ENCODE assay signal across 8 cellular contexts in the genomic region with DNA sequence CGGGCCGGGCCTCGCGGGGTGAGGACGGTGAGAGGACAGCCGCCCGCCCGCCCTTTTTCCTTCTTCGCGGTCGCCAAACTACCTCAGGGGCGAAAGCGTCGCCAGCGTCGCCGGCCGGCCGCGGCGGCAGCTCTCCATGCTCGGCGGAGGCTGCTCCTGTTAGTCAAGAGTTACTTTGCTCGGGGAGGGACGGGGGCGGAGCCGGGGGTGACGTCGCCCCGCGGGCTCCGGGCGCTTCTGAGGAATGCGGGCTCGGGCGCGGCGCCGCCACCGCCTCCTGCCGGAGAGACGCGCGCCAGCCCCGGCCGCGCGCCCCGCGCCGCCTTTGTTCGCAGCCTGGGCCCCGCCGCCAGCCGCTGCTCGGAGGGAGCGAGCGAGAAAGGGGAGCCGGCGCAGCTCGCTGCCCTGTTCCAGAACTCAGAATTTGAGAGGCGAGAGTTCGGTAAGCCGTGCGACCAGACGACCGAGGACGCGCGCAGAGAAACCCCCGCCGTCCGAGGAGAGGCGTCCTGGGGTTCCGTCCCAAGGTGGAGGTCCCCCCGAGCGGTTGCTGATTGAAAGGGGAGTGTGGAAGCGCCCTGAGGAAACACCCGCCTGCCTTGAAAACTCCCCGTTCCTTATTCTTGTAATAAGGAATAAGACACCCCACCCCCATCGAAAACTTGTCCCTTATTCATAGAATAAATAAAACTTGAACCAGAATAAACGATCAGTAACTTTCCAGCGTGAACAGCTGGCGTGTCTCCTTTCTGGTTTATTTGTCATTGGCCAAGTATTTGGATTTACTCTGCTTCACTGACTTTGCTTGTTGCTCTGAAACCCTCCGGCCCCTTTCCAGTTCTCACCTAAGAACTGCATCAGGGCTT. TPM values are rescaled to one million over a fixed set of nuclear protein-coding genes. Genes with fewer than 3 reads are reported as not detected.
A peak's percentile ranks its signal among the peaks of the same experiment; 100 is the strongest.
DNase-seq lines count a peak whose midpoint lies in the region; ATAC-seq and TF ChIP-seq lines count a peak whose summit lies in the region.

A gene (minus strand): TSS at position 164 of the 866 bp plus-strand sequence. CDS start 241 bp downstream, outside the sequence.

- H3K27ac ChIP-seq in HUES64 (ENCODE audit: low read depth, low read length) (peak within 1 kb of the TSS; percentile 94), SK-N-MC (peak within 1 kb of the TSS; percentile 87), ovary (peak within 1 kb of the TSS; percentile 94 to 95), thoracic aorta (peak within 1 kb of the TSS; percentile 92 to 95)

- TF ChIP-seq POLR2A in ovary (IDR thresholded peaks at IDR 0.05), result peak; percentile 92

- no peaks in the 10 kb centered on the region for H3K36me3 ChIP-seq in HUES64 (ENCODE audit: insufficient read depth, low read length)
- no peaks in the 10 kb centered on the region for H3K36me3 ChIP-seq in SK-N-MC (ENCODE audit: insufficient read depth, low read length)
- no peaks in the 10 kb centered on the region for H3K36me3 ChIP-seq in ovary
- H3K36me3 ChIP-seq in thoracic aorta, result no peaks in the 10 kb centered on the region

- H3K27me3 ChIP-seq in HUES64 (ENCODE audit: insufficient read depth, low read length) (no peaks in the 10 kb centered on the region), ovary (no peaks in the 10 kb centered on the region), thoracic aorta (replicated peaks; ENCODE audit: insufficient read depth) (no peaks in the 10 kb centered on the region)

- H3K4me1 ChIP-seq in HUES64 (ENCODE audit: insufficient read depth, low read length) (peaks cover 26% of the 10 kb centered on the region), ovary (ENCODE audit: insufficient read depth) (peaks cover 2% of the 10 kb centered on the region), thoracic aorta (ENCODE audit: control insufficient read depth in 1 of 2, low read depth in 2 of 2) (peaks cover 11 to 39% of the 10 kb centered on the region in 2 donors)

- no peaks in the 10 kb centered on the region for H3K9me3 ChIP-seq in HUES64 (ENCODE audit: insufficient read depth, low read depth, low read length)
- H3K9me3 ChIP-seq in SK-N-MC (ENCODE audit: low read depth, low read length), result no peaks in the 10 kb centered on the region
- H3K9me3 ChIP-seq in ovary, result no peaks in the 10 kb centered on the region
- no peaks in the 10 kb centered on the region for H3K9me3 ChIP-seq in thoracic aorta

- peak within 1 kb of the TSS; percentile 98 for H3K9ac ChIP-seq in HUES64 (ENCODE audit: low read depth, low read length)
- peak within 1 kb of the TSS; percentile 96 for H3K9ac ChIP-seq in SK-N-MC (ENCODE audit: insufficient read length)

- H3K4me3 ChIP-seq in HUES64 (ENCODE audit: low read length), result peak within 1 kb of the TSS; percentile 95
- peak within 1 kb of the TSS; percentile 94 for H3K4me3 ChIP-seq in SK-N-MC
- H3K4me3 ChIP-seq in ovary, result peak within 1 kb of the TSS; percentile 75
- peak within 1 kb of the TSS; percentile 88 for H3K4me3 ChIP-seq in thoracic aorta

- DNase-seq in DMS53 (lab: John Stamatoyannopoulos, UW), result peak; percentile 94
- DNase-seq in SK-N-MC (ENCODE audit: low read depth, low spot score), result no peak
- peak; percentile 90 for DNase-seq in activated naive CD8-positive, alpha-beta T cell treated with anti-CD3 and anti-CD28 coated beads, Interleukin-2, amount 50 U/mL, for 16 hours (ENCODE audit: low read depth, low spot score)
- peak; percentile 94 for DNase-seq in Right ventricle myocardium inferior (ENCODE audit: missing footprints)
- DNase-seq in ovary, result peak; percentile 92 to 96 (median 94)
- peak; percentile 52 for DNase-seq in thoracic aorta (ENCODE audit: low spot score)

- WGBS in HUES64, result under 1% methylated on average over 85 of the region's 85 CpGs
- WGBS in ovary, 3 donors, result 0 to 1% (median 1%) methylated on average over 51 to 85 of the region's 85 CpGs

- ATAC-seq in GM21447 (IDR thresholded peaks at IDR 0.05; ENCODE audit: unreplicated experiment) (peak; percentile 83), Right ventricle myocardium inferior (peak; percentile 96), thoracic aorta (ENCODE audit: insufficient number of reproducible peaks, low FRiP score, low read depth) (peak; percentile 86)

- peak; percentile 41 to 92 (median 90) for TF ChIP-seq CTCF in ovary (IDR thresholded peaks at IDR 0.05)
- TF ChIP-seq CTCF in thoracic aorta (IDR thresholded peaks at IDR 0.05), result peak; percentile 47

- intact Hi-C loops in Right ventricle myocardium inferior (cut with DNase I) (loop anchor here (2.0 to 5.0 kb wide), 2 partner anchors 128 to 207 kb away; no protein-coding TSS in a partner anchor), ovary (cut with DNase I) (loop anchor here in 1 of 4 donors (10.0 kb wide), 1 partner anchor 394 kb away; no protein-coding TSS in a partner anchor)

- no peak for TF ChIP-seq EP300 in ovary (IDR thresholded peaks at IDR 0.05)

RNA-seq across cellular contexts. Expression of the gene that starts here (rescaled TPM):
- 26.5 TPM for polyA plus RNA-seq in HUES64 (2013, experiment 1 of 2)
- 24.3 TPM for polyA plus RNA-seq in HUES64 (2013, experiment 2 of 2)
- total RNA-seq in Right ventricle myocardium inferior (30.1 TPM), ovary (10 to 100 TPM; 39.9 to 50.7 (median 45.7) TPM), thoracic aorta (10 to 100 TPM; 33.7 to 36.0 TPM)
- polyA plus RNA-seq in ovary, result 10 to 100 TPM; 24.0 to 31.1 TPM
